In the genomic region with DNA sequence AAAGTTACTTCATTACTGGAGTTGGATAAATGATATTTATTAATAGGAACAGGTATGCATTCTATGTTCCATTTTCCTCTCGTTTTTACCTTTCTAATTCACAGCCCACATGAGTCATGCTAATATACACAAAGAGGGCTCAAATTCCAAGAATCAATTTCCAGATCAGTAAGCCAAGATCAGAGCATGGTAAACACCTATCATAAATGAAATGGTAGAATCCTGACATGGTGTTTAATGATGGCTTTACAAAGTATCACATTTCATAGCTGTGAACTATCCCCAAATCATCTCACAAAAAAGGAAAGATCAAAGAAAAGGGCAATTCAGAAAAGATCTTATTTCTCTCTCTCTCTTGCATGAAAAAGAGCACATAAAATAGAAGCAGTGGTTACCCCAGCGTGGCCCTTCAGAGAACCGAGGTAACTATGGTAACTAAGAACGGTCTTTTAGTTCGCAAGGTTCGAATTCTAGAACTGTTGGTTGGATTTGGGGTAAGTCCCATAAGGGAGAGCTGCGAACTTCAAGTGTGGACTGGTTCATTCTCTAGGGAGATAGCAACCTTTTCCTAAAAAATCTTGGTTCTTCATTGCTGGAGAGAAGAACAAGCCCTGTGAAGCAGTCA, we compare ENCODE assay signal across 15 cellular contexts.
"Had no signal": no experiment of that assay in that cellular context is flagged by ENCODE, and none has a peak within 500 bp of the region (broad histone marks: within the 10 kb centered on the region; RNA-seq: fewer than 3 reads in every experiment).

No MANE protein-coding gene starts in this region.

- H3K27ac Mint-ChIP-seq: activated naive CD4-positive, alpha-beta T cell treated with anti-CD3 and anti-CD28 coated beads, Interleukin-2, amount 50 U/mL, for 24 hours; immature natural killer cell; stimulated activated naive B cell treated with anti-CD40 and anti-IgM and Interleukin-4, amounts not matched to agents 10 μg/mL and 1 μg/mL and 100 μg/mL, for 72 hours; T-helper 17 cell had no signal

- H3K9me3 ChIP-seq: prostate gland, spleen, tibial nerve had no signal

- H3K4me3 Mint-ChIP-seq: activated naive CD4-positive, alpha-beta T cell treated with anti-CD3 and anti-CD28 coated beads, Interleukin-2, amount 50 U/mL, for 24 hours; immature natural killer cell; naive B cell; stimulated activated naive B cell treated with anti-CD40 and anti-IgM and Interleukin-4, amounts not matched to agents 10 μg/mL and 1 μg/mL and 100 μg/mL, for 72 hours; T-helper 17 cell had no signal

- H3K79me2 ChIP-seq: hepatocyte had no signal

- H3K27me3 ChIP-seq: hepatocyte, tibial nerve had no signal

- DNase-seq: activated CD4-positive, alpha-beta T cell treated with anti-CD3 and anti-CD28 coated beads, Interleukin-2, amount 50 U/mL, for 1 hour; activated effector memory CD4-positive, alpha-beta T cell treated with Interleukin-2 at 50 U/mL for 16 hours; central memory CD4-positive, alpha-beta T cell; immature natural killer cell; left colon; naive B cell; spleen; stimulated activated CD4-positive, alpha-beta T cell treated with anti-CD3 and anti-CD28 coated beads, Interleukin-1b, Interleukin-23, amount 100 ng/mL, for 48 hours; stimulated activated naive B cell treated with anti-CD40 and anti-IgM and Interleukin-4, amounts not matched to agents 10 μg/mL and 1 μg/mL and 100 μg/mL, for 72 hours; T-helper 17 cell had no signal

- H3K4me1 Mint-ChIP-seq: activated naive CD4-positive, alpha-beta T cell treated with anti-CD3 and anti-CD28 coated beads, Interleukin-2, amount 50 U/mL, for 24 hours; immature natural killer cell; stimulated activated naive B cell treated with anti-CD40 and anti-IgM and Interleukin-4, amounts not matched to agents 10 μg/mL and 1 μg/mL and 100 μg/mL, for 72 hours had no signal

- ATAC-seq: left colon; sciatic nerve; stimulated activated naive B cell treated with anti-CD40 and anti-IgM and Interleukin-4, amounts not matched to agents 10 μg/mL and 1 μg/mL and 100 μg/mL, for 72 hours; T-helper 17 cell had no signal

- H3K4me3 ChIP-seq: hepatocyte, prostate gland, spleen, tibial nerve had no signal

- H3K27me3 Mint-ChIP-seq: activated naive CD4-positive, alpha-beta T cell treated with anti-CD3 and anti-CD28 coated beads, Interleukin-2, amount 50 U/mL, for 24 hours; naive B cell had no signal

- H3K4me2 ChIP-seq: hepatocyte had no signal

- H3K36me3 ChIP-seq: prostate gland, spleen, tibial nerve had no signal

- H3K4me1 ChIP-seq: prostate gland, spleen, tibial nerve had no signal

- H3K36me3 Mint-ChIP-seq: activated naive CD4-positive, alpha-beta T cell treated with anti-CD3 and anti-CD28 coated beads, Interleukin-2, amount 50 U/mL, for 24 hours; immature natural killer cell; naive B cell; stimulated activated naive B cell treated with anti-CD40 and anti-IgM and Interleukin-4, amounts not matched to agents 10 μg/mL and 1 μg/mL and 100 μg/mL, for 72 hours had no signal

- H3K27ac ChIP-seq: hepatocyte, prostate gland, spleen, tibial nerve had no signal

- H2AFZ ChIP-seq: hepatocyte had no signal

- H3K9me3 Mint-ChIP-seq: activated naive CD4-positive, alpha-beta T cell treated with anti-CD3 and anti-CD28 coated beads, Interleukin-2, amount 50 U/mL, for 24 hours; immature natural killer cell; naive B cell; stimulated activated naive B cell treated with anti-CD40 and anti-IgM and Interleukin-4, amounts not matched to agents 10 μg/mL and 1 μg/mL and 100 μg/mL, for 72 hours had no signal
